In the genomic region with DNA sequence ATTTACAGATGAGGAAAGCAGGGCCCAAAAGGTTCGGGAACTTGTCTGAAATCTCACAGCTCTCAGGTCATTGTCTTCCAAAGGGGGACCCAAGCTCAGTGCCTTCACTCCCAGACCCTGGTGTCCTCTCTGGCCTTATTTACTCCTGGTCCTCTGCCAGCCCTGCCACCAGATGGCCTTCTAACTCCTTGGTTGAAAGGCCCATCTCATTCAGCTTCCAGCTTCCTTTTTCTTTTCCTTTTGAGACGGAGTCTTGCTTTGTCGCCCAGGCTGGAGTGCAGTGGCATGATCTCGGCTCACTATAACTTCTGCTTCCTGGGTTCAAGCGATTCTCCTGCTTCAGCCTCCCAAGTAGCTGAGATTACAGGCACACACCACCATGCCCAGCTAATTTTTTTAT, we compare ENCODE assay signal across 1 cellular context.
TF ChIP-seq lines count a peak whose summit lies in the region.

No MANE protein-coding gene starts in this region.

TF ChIP-seq in IMR-90, 13 proteins besides CTCF, POLR2A, EP300 and RAD21:
- peak; percentile 62; the same call in 1 of the 2 replicates for TF ChIP-seq SMC3 (IDR thresholded peaks at IDR 0.05; ENCODE audit: low read depth, low read length)
